Comparison of ENCODE assay signal across 8 cellular contexts in genomic region chr17:17682737-17683675, GRCh38.
DNase-seq lines count a peak whose midpoint lies in the region; ATAC-seq and TF ChIP-seq lines count a peak whose summit lies in the region.

No MANE protein-coding gene starts in this region.

- H3K4me1 ChIP-seq in muscle layer of colon (ENCODE audit: insufficient read depth, low read length), result peaks cover 44% of the 10 kb centered on the region

- no peaks in the 10 kb centered on the region for H3K27me3 ChIP-seq in muscle layer of colon (ENCODE audit: control insufficient read depth in 1 of 2, insufficient read depth in 2 of 2, low read length in 2 of 2)

- peak overlapping the region; percentile 54 for H3K9ac ChIP-seq in muscle layer of colon (ENCODE audit: low read length)

- no peaks in the 10 kb centered on the region for H3K36me3 ChIP-seq in muscle layer of colon (ENCODE audit: insufficient read depth, low read length)

- H3K4me3 ChIP-seq in muscle layer of colon (ENCODE audit: low read depth in 1 of 2, low read length in 2 of 2), result peak overlapping the region; percentile 66 to 71

- no peaks in the 10 kb centered on the region for H3K9me3 ChIP-seq in muscle layer of colon (ENCODE audit: low read length)

- TF ChIP-seq POLR2A in erythroblast (IDR thresholded peaks at IDR 0.05; ENCODE audit: low read length), result peak; percentile 54

- TF ChIP-seq CTCF in GM10266 (IDR thresholded peaks at IDR 0.05; ENCODE audit: control insufficient read depth, insufficient read depth, low read depth, missing control alignments), result no peak

- H3K27ac ChIP-seq in muscle layer of colon (ENCODE audit: low read depth, low read length), result peak overlapping the region; percentile 83

- peak; percentile 73 for DNase-seq in GM10266 (ENCODE audit: extremely low spot score)
- DNase-seq in NCI-H748 treated with DMSO at 0.1 percent for 48 hours (lab: John Stamatoyannopoulos, UW), result peak; percentile 36
- DNase-seq in activated T-cell treated with anti-CD3 and anti-CD28 coated beads for 24 hours (ENCODE audit: low read depth), result peak; percentile 53
- peak; percentile 83 to 91 for DNase-seq in erythroblast (lab: John Stamatoyannopoulos, UW)
- peak; percentile 45 to 82 (median 72) for DNase-seq in stimulated activated naive CD4-positive, alpha-beta T cell (lab: John Stamatoyannopoulos, UW)
- no peak for DNase-seq in COLO829 (ENCODE audit: low spot score)

- ATAC-seq in HG02610 (IDR thresholded peaks at IDR 0.05; ENCODE audit: unreplicated experiment), result peak; percentile 29
